ENCODE assay signal across 15 cellular contexts in the genomic region with DNA sequence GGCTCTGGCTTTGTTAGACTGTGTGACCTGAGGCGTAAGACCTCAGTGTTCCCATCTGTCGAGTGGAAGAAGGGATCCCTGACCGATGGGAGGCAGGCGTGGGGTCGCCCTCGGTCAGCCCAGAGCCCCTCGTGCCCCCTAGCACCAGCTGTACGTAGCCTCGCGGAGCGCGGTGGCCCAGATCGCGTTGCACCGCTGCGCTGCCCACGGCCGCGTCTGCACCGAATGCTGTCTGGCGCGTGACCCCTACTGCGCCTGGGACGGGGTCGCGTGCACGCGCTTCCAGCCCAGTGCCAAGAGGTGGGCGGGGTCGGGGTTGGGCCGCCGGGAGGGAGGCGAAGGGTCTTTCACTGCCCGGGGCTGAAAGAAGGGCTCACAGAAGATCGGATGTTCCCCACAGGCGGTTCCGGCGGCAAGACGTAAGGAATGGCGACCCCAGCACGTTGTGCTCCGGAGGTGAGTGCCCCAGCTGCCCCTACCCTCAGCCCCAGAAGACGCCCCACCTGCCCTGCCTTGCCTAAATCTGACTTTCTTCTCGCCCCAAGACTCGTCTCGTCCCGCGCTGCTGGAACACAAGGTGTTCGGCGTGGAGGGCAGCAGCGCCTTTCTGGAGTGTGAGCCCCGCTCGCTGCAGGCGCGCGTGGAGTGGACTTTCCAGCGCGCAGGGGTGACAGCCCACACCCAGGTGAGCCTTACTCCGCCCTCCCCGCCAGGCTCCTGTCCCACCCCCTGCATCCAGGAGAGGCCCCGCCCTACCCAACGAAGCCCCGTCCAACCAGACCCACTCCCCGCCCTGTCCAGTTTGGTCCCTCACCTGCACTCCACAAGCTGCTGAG. TPM values are rescaled to one million over a fixed set of nuclear protein-coding genes. Genes with fewer than 3 reads are reported as not detected.
DNase-seq lines count a peak whose midpoint lies in the region; ATAC-seq and TF ChIP-seq lines count a peak whose summit lies in the region.
"Had no signal": no experiment of that assay in that cellular context is flagged by ENCODE, and none has a peak within 500 bp of the region (broad histone marks: within the 10 kb centered on the region; RNA-seq: fewer than 3 reads in every experiment).

No MANE protein-coding gene starts in this region.

- no peak for DNase-seq in activated CD4-positive, alpha-beta memory T cell treated with anti-CD3 and anti-CD28 coated beads for 36 hours
- no peak for DNase-seq in activated CD4-positive, alpha-beta memory T cell treated with anti-CD3 and anti-CD28 coated beads, Interleukin-2, amount 10 ng/mL, durations not matched to agents 7 days and 5 days
- DNase-seq in T-cell (no peak), iPS DF 6.9 (ENCODE audit: low read depth, low spot score) (no peak), osteoblast (ENCODE audit: insufficient read length, low spot score, missing footprints) (peak; percentile 77), DMS 273 (lab: John Stamatoyannopoulos, UW; ENCODE audit: unreplicated experiment) (no peak), cortex of kidney (lab: John Stamatoyannopoulos, UW) (no peak), UCSD-AML1 (lab: John Stamatoyannopoulos, UW; ENCODE audit: unreplicated experiment) (no peak)
- DNase-seq: heart left ventricle, NCI-H2029 treated with DMSO at 0.1 percent for 48 hours, NCI-H748 treated with DMSO at 0.1 percent for 48 hours had no signal

- no peaks in the 10 kb centered on the region for H3K36me3 Mint-ChIP-seq in activated CD4-positive, alpha-beta memory T cell treated with anti-CD3 and anti-CD28 coated beads for 36 hours
- no peaks in the 10 kb centered on the region for H3K36me3 Mint-ChIP-seq in activated CD4-positive, alpha-beta memory T cell treated with anti-CD3 and anti-CD28 coated beads, Interleukin-2, amount 10 ng/mL, durations not matched to agents 7 days and 5 days (ENCODE audit: low read depth)
- no peaks in the 10 kb centered on the region for H3K36me3 Mint-ChIP-seq in T-cell

- ATAC-seq in T-cell (replicated peaks in 1 of 4), result no peak

- H3K4me1 ChIP-seq in iPS DF 6.9 (ENCODE audit: control insufficient read depth, insufficient read depth, low read length), result peaks cover 9% of the 10 kb centered on the region
- peaks cover 5% of the 10 kb centered on the region for H3K4me1 ChIP-seq in osteoblast (ENCODE audit: insufficient read depth, low read length)

- WGBS in iPS DF 6.9 (ENCODE audit: insufficient coverage, insufficient read length), result no CpG with 5 or more reads among the region's 64 CpGs

- no peaks in the 10 kb centered on the region for H4K20me1 ChIP-seq in osteoblast (ENCODE audit: insufficient read depth, low read length)

- no peak overlapping the region for H3K27ac Mint-ChIP-seq in activated CD4-positive, alpha-beta memory T cell treated with anti-CD3 and anti-CD28 coated beads for 36 hours
- H3K27ac Mint-ChIP-seq in activated CD4-positive, alpha-beta memory T cell treated with anti-CD3 and anti-CD28 coated beads, Interleukin-2, amount 10 ng/mL, durations not matched to agents 7 days and 5 days, result no peak overlapping the region
- H3K27ac Mint-ChIP-seq in T-cell, result peak overlapping the region in 1 of 2 donors; percentile 19

- peaks cover 32% of the 10 kb centered on the region for H3K4me1 Mint-ChIP-seq in activated CD4-positive, alpha-beta memory T cell treated with anti-CD3 and anti-CD28 coated beads for 36 hours (ENCODE audit: low read depth)
- H3K4me1 Mint-ChIP-seq in activated CD4-positive, alpha-beta memory T cell treated with anti-CD3 and anti-CD28 coated beads, Interleukin-2, amount 10 ng/mL, durations not matched to agents 7 days and 5 days, result peaks cover 33% of the 10 kb centered on the region
- H3K4me1 Mint-ChIP-seq in T-cell, result peaks cover 23 to 28% (median 24%) of the 10 kb centered on the region in 3 donors

- H2AFZ ChIP-seq in osteoblast (ENCODE audit: low read length), result no peak overlapping the region

- H3K9me3 ChIP-seq in iPS DF 6.9 (ENCODE audit: control insufficient read depth, insufficient read depth, low read length) (no peaks in the 10 kb centered on the region), osteoblast (ENCODE audit: low read depth, low read length) (no peaks in the 10 kb centered on the region)
- H3K9me3 ChIP-seq: heart left ventricle, vagina had no signal

- H3K27me3 ChIP-seq in iPS DF 6.9 (ENCODE audit: control insufficient read depth, insufficient read depth, low read length), result peaks cover 12% of the 10 kb centered on the region; the same call in 1 of the 2 replicates
- no peaks in the 10 kb centered on the region for H3K27me3 ChIP-seq in osteoblast (ENCODE audit: insufficient read depth, low read length)
- H3K27me3 ChIP-seq: vagina had no signal

- H3K4me3 Mint-ChIP-seq in activated CD4-positive, alpha-beta memory T cell treated with anti-CD3 and anti-CD28 coated beads for 36 hours, result peak overlapping the region; percentile 26
- H3K4me3 Mint-ChIP-seq in activated CD4-positive, alpha-beta memory T cell treated with anti-CD3 and anti-CD28 coated beads, Interleukin-2, amount 10 ng/mL, durations not matched to agents 7 days and 5 days, result no peak overlapping the region
- H3K4me3 Mint-ChIP-seq in T-cell, result peak overlapping the region in 2 of 3 donors; percentile 13 to 70

- no peaks in the 10 kb centered on the region for H3K9me3 Mint-ChIP-seq in activated CD4-positive, alpha-beta memory T cell treated with anti-CD3 and anti-CD28 coated beads for 36 hours
- no peaks in the 10 kb centered on the region for H3K9me3 Mint-ChIP-seq in activated CD4-positive, alpha-beta memory T cell treated with anti-CD3 and anti-CD28 coated beads, Interleukin-2, amount 10 ng/mL, durations not matched to agents 7 days and 5 days
- no peaks in the 10 kb centered on the region for H3K9me3 Mint-ChIP-seq in T-cell
- H3K9me3 Mint-ChIP-seq: brain had no signal

- H3K4me2 ChIP-seq in osteoblast (ENCODE audit: insufficient read depth, low read length), result no peak overlapping the region

- CTCF ChIA-PET in activated CD4-positive, alpha-beta memory T cell treated with anti-CD3 and anti-CD28 coated beads for 36 hours (lab: Charles Lee), result interaction anchor here (0.6 to 5.0 kb wide), 17 partner anchors 8 to 155 kb away, joined by 3 to 45 read pairs (median 4); partner anchors contain the start of gene GNAT1
- CTCF ChIA-PET in activated CD4-positive, alpha-beta memory T cell treated with anti-CD3 and anti-CD28 coated beads, Interleukin-2, amount 10 ng/mL, durations not matched to agents 7 days and 5 days (lab: Charles Lee), result interaction anchor here (0.7 to 2.6 kb wide), 12 partner anchors 8 to 81 kb away, joined by 3 to 10 read pairs (median 3); partner anchors contain the start of genes HYAL2 and IFRD2
- CTCF ChIA-PET in T-cell (lab: Charles Lee), result interaction anchor here (0.6 to 1.0 kb wide), 6 partner anchors 8 to 1284 kb away, joined by 3 to 9 read pairs (median 4); no protein-coding TSS in a partner anchor

- no peak overlapping the region for H3K27ac ChIP-seq in iPS DF 6.9 (ENCODE audit: low read length)
- H3K27ac ChIP-seq in osteoblast (ENCODE audit: low read depth, low read length), result no peak overlapping the region
- H3K27ac ChIP-seq: epithelial cell of prostate, heart left ventricle had no signal

- POLR2A ChIA-PET in activated CD4-positive, alpha-beta memory T cell treated with anti-CD3 and anti-CD28 coated beads for 36 hours (lab: Charles Lee), result no interaction called here
- POLR2A ChIA-PET in activated CD4-positive, alpha-beta memory T cell treated with anti-CD3 and anti-CD28 coated beads, Interleukin-2, amount 10 ng/mL, durations not matched to agents 7 days and 5 days (lab: Charles Lee), result interaction anchor here (1.1 to 2.0 kb wide), 5 partner anchors 11 to 155 kb away, joined by 3 to 6 read pairs (median 4); partner anchors contain the start of genes HYAL3, IFRD2 and NAA80
- POLR2A ChIA-PET in T-cell (lab: Charles Lee), result interaction anchor here in 1 of 2 donors (0.6 kb wide), 1 partner anchor 11 kb away, joined by 7 read pairs; no protein-coding TSS in a partner anchor

- H3K4me3 ChIP-seq in iPS DF 6.9 (ENCODE audit: low read length), result peak overlapping the region; percentile 50; the same call in 1 of the 2 replicates
- no peak overlapping the region for H3K4me3 ChIP-seq in osteoblast (ENCODE audit: insufficient read depth, low read length)
- H3K4me3 ChIP-seq: heart left ventricle, lung, vagina had no signal

- intact Hi-C loops in activated CD4-positive, alpha-beta memory T cell treated with anti-CD3 and anti-CD28 coated beads for 36 hours (cut with micrococcal nuclease), result loop anchor here (2.0 kb wide), 1 partner anchor 23 kb away; the partner anchor contains the start of genes HYAL3 and NAA80

- H3K79me2 ChIP-seq in osteoblast (ENCODE audit: insufficient read depth, low read length), result no peaks in the 10 kb centered on the region

- no peak for TF ChIP-seq CTCF in osteoblast (IDR thresholded peaks at IDR 0.05; ENCODE audit: extremely low read depth, low read depth, low read length)

- peaks cover 27% of the 10 kb centered on the region for H3K27me3 Mint-ChIP-seq in activated CD4-positive, alpha-beta memory T cell treated with anti-CD3 and anti-CD28 coated beads for 36 hours
- H3K27me3 Mint-ChIP-seq in activated CD4-positive, alpha-beta memory T cell treated with anti-CD3 and anti-CD28 coated beads, Interleukin-2, amount 10 ng/mL, durations not matched to agents 7 days and 5 days, result peaks cover 48% of the 10 kb centered on the region
- H3K27me3 Mint-ChIP-seq in T-cell, result peaks cover 22 to 45% of the 10 kb centered on the region in 2 donors

- H3K36me3 ChIP-seq in iPS DF 6.9 (ENCODE audit: control insufficient read depth, insufficient read depth, low read length) (no peaks in the 10 kb centered on the region), osteoblast (ENCODE audit: insufficient read depth, low read length) (no peaks in the 10 kb centered on the region)
- H3K36me3 ChIP-seq: heart left ventricle, vagina had no signal

RNA-seq across cellular contexts. Expression of gene LSMEM2, which starts 3.5 kb away (rescaled TPM):
- not detected for total RNA-seq in activated CD4-positive, alpha-beta memory T cell treated with anti-CD3 and anti-CD28 coated beads for 36 hours
- total RNA-seq in activated CD4-positive, alpha-beta memory T cell treated with anti-CD3 and anti-CD28 coated beads, Interleukin-2, amount 10 ng/mL, durations not matched to agents 7 days and 5 days, result not detected
- total RNA-seq in T-cell (not detected), osteoblast (not detected in 2 replicates)
- total RNA-seq: vagina had no signal

RNA-seq across cellular contexts. Expression of gene SEMA3B, which starts 6.4 kb away (rescaled TPM):
- under 1 TPM; 0.86 to 0.97 TPM for total RNA-seq in activated CD4-positive, alpha-beta memory T cell treated with anti-CD3 and anti-CD28 coated beads for 36 hours
- under 1 TPM; 0.38 to 0.55 TPM for total RNA-seq in activated CD4-positive, alpha-beta memory T cell treated with anti-CD3 and anti-CD28 coated beads, Interleukin-2, amount 10 ng/mL, durations not matched to agents 7 days and 5 days
- total RNA-seq in T-cell (1 to 10 TPM in 3 of 5 donors, under 1 TPM in 2; 0.33 to 2.5 (median 1.5) TPM), osteoblast (5.9 and 10.1 TPM in 2 replicates)

RNA-seq across cellular contexts. Expression of gene IFRD2, which starts 16.9 kb away (rescaled TPM):
- total RNA-seq in activated CD4-positive, alpha-beta memory T cell treated with anti-CD3 and anti-CD28 coated beads for 36 hours, result 100 to 1,000 TPM; 111 to 112 TPM
- total RNA-seq in activated CD4-positive, alpha-beta memory T cell treated with anti-CD3 and anti-CD28 coated beads, Interleukin-2, amount 10 ng/mL, durations not matched to agents 7 days and 5 days, result 10 to 100 TPM; 40.6 to 45.0 TPM
- total RNA-seq in T-cell (10 to 100 TPM; 50.0 to 91.2 (median 75.9) TPM), osteoblast (60.4 and 65.1 TPM in 2 replicates)

RNA-seq across cellular contexts. Expression of gene HYAL3, which starts 23.8 kb away (rescaled TPM):
- 1 to 10 TPM; 2.5 to 4.0 TPM for total RNA-seq in activated CD4-positive, alpha-beta memory T cell treated with anti-CD3 and anti-CD28 coated beads for 36 hours
- total RNA-seq in activated CD4-positive, alpha-beta memory T cell treated with anti-CD3 and anti-CD28 coated beads, Interleukin-2, amount 10 ng/mL, durations not matched to agents 7 days and 5 days, result 10 to 100 TPM; 13.2 to 13.9 TPM
- total RNA-seq in T-cell (1 to 10 TPM; 2.6 to 6.2 (median 3.9) TPM), osteoblast (1.8 and 4.1 TPM in 2 replicates)

RNA-seq across cellular contexts. Expression of gene NAA80, which starts 23.8 kb away (rescaled TPM):
- total RNA-seq in activated CD4-positive, alpha-beta memory T cell treated with anti-CD3 and anti-CD28 coated beads for 36 hours, result 10 to 100 TPM; 18.8 to 19.6 TPM
- total RNA-seq in activated CD4-positive, alpha-beta memory T cell treated with anti-CD3 and anti-CD28 coated beads, Interleukin-2, amount 10 ng/mL, durations not matched to agents 7 days and 5 days, result 10 to 100 TPM; 41.5 to 49.4 TPM
- total RNA-seq in T-cell (10 to 100 TPM; 33.8 to 45.7 (median 43.9) TPM), osteoblast (6.5 and 8.0 TPM in 2 replicates)
